In the genomic region with DNA sequence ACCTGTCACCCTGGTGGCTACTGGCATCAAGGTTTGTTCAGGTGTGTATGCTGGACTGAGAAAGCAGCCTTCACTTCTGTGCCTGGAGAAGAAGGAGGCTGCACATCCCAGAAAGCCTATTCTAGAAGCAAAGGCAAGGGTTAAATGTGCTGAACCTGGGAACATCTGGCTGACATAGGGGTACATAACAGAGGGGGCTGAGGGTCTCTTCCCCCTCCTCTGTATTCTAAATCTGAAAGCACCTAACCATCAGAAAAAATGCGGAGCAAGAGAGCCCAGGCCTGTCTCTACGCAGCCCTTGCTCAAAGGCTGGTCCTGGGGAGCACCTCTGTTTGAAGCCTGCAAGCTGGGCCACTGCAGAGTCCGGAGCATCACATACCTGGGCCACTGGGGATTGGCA, we compare ENCODE assay signal across 23 cellular contexts. TPM values are rescaled to one million over a fixed set of nuclear protein-coding genes. Genes with fewer than 3 reads are reported as not detected.
DNase-seq lines count a peak whose midpoint lies in the region; ATAC-seq and TF ChIP-seq lines count a peak whose summit lies in the region.
"Had no signal": no experiment of that assay in that cellular context is flagged by ENCODE, and none has a peak within 500 bp of the region (broad histone marks: within the 10 kb centered on the region; RNA-seq: fewer than 3 reads in every experiment).

No MANE protein-coding gene starts in this region.

- H3K27ac ChIP-seq in PC-3 (ENCODE audit: low read length): peak overlapping the region; percentile 93
- no peak overlapping the region for H3K27ac ChIP-seq in esophagus muscularis mucosa (replicated peaks in 1 of 4)
- no peak overlapping the region for H3K27ac ChIP-seq in left lung
- H3K27ac ChIP-seq: 22Rv1; BLaER1 treated with 17β-estradiol and CSF1 and Interleukin-3, amounts not matched to agents 10 nM and 100 nM had no signal

- 64% methylated on average over 3 of the region's 3 CpGs for WGBS in esophagus muscularis mucosa

- H3K9me3 ChIP-seq in PC-3 (ENCODE audit: low read length) (no peaks in the 10 kb centered on the region), esophagus muscularis mucosa (peaks cover 0 to 2% (median 0%) of the 10 kb centered on the region in 4 donors), left lung (peaks cover 0 to 7% of the 10 kb centered on the region in 2 donors)
- H3K9me3 ChIP-seq: BE2C had no signal

- H3K4me1 ChIP-seq in PC-3 (ENCODE audit: insufficient read depth, low read length): peaks cover 44% of the 10 kb centered on the region
- no peaks in the 10 kb centered on the region for H3K4me1 ChIP-seq in esophagus muscularis mucosa
- H3K4me1 ChIP-seq in left lung: no peaks in the 10 kb centered on the region
- H3K4me1 ChIP-seq: BE2C; BLaER1 treated with 17β-estradiol and CSF1 and Interleukin-3, amounts not matched to agents 10 nM and 100 nM had no signal

- H2AFZ ChIP-seq in PC-3 (ENCODE audit: low read length): no peak overlapping the region

- no peaks in the 10 kb centered on the region for H3K4me1 Mint-ChIP-seq in activated CD8-positive, alpha-beta memory T cell treated with anti-CD3 and anti-CD28 coated beads, Interleukin-2, amount 10 ng/mL, durations not matched to agents 7 days and 5 days
- H3K4me1 Mint-ChIP-seq: CD14-positive monocyte; CD8-positive, alpha-beta memory T cell; H9 had no signal

- no peak overlapping the region for H3K4me3 ChIP-seq in PC-3 (ENCODE audit: low read length)
- H3K4me3 ChIP-seq in esophagus muscularis mucosa: no peak overlapping the region
- no peak overlapping the region for H3K4me3 ChIP-seq in left lung
- H3K4me3 ChIP-seq: BLaER1 treated with 17β-estradiol and CSF1 and Interleukin-3, amounts not matched to agents 10 nM and 100 nM; GM12878 had no signal

- POLR2A ChIA-PET in PC-3 (lab: Charles Lee; ENCODE audit: unreplicated experiment): no interaction called here

- no peaks in the 10 kb centered on the region for H3K36me3 ChIP-seq in PC-3 (ENCODE audit: low read depth, low read length)
- no peaks in the 10 kb centered on the region for H3K36me3 ChIP-seq in esophagus muscularis mucosa
- H3K36me3 ChIP-seq in left lung: no peaks in the 10 kb centered on the region
- H3K36me3 ChIP-seq: BE2C; BLaER1 treated with 17β-estradiol and CSF1 and Interleukin-3, amounts not matched to agents 10 nM and 100 nM had no signal

- CTCF ChIA-PET in activated CD8-positive, alpha-beta memory T cell treated with anti-CD3 and anti-CD28 coated beads, Interleukin-2, amount 10 ng/mL, durations not matched to agents 7 days and 5 days (lab: Charles Lee): no interaction called here
- CTCF ChIA-PET in PC-3 (lab: Charles Lee): no interaction called here

- TF ChIP-seq CTCF in PC-3 (conservative IDR thresholded peaks at IDR 0.05; ENCODE audit: low read depth, low read length) (no peak), esophagus muscularis mucosa (IDR thresholded peaks at IDR 0.05) (no peak), left lung (IDR thresholded peaks at IDR 0.05) (no peak)

- intact Hi-C loops in PC-3 (cut with micrococcal nuclease) (loop anchor here (2.0 kb wide), 1 partner anchor 21 kb away; no protein-coding TSS in a partner anchor), esophagus muscularis mucosa (cut with DNase I) (no loop called here), left lung (cut with DNase I) (no loop called here)

- H3K27me3 ChIP-seq in PC-3 (ENCODE audit: low read length): no peaks in the 10 kb centered on the region
- peaks cover 0 to 10% (median 0%) of the 10 kb centered on the region in 4 donors for H3K27me3 ChIP-seq in esophagus muscularis mucosa
- H3K27me3 ChIP-seq in left lung: peaks cover 0 to 5% of the 10 kb centered on the region in 2 donors
- H3K27me3 ChIP-seq: BE2C; BLaER1 treated with 17β-estradiol and CSF1 and Interleukin-3, amounts not matched to agents 10 nM and 100 nM had no signal

- H3K9ac ChIP-seq in PC-3 (ENCODE audit: low read length): peak overlapping the region; percentile 54
- H3K9ac ChIP-seq: BLaER1 treated with 17β-estradiol and CSF1 and Interleukin-3, amounts not matched to agents 10 nM and 100 nM had no signal

- H3K79me2 ChIP-seq in PC-3 (ENCODE audit: low read length): no peaks in the 10 kb centered on the region

- no peak for TF ChIP-seq EP300 in esophagus muscularis mucosa (IDR thresholded peaks at IDR 0.05)

- no peaks in the 10 kb centered on the region for H3F3A ChIP-seq in PC-3 (ENCODE audit: low read length, unreplicated experiment)

- DNase-seq in activated CD8-positive, alpha-beta memory T cell treated with anti-CD3 and anti-CD28 coated beads, Interleukin-2, amount 10 ng/mL, durations not matched to agents 7 days and 5 days: peak; percentile 11
- DNase-seq in activated CD8-positive, alpha-beta memory T cell treated with anti-CD3 and anti-CD28 coated beads for 24 hours: no peak
- DNase-seq in PC-3 (no peak), esophagus muscularis mucosa (ENCODE audit: extremely low spot score) (peak; percentile 88), ureter (ENCODE audit: low spot score) (peak; percentile 4), NCI-H526 (lab: John Stamatoyannopoulos, UW) (no peak), left lung (no peak)
- DNase-seq: ACHN; AML-193; BE2C; CD4-positive, alpha-beta T cell; CD8-positive, alpha-beta memory T cell; DMS 273 treated with DMSO at 0.1 percent for 48 hours; DMS79; EL; GDM1; H9 had no signal

- TF ChIP-seq POLR2A in esophagus muscularis mucosa (IDR thresholded peaks at IDR 0.05; ENCODE audit: low read depth): no peak

- H3K36me3 Mint-ChIP-seq in activated CD8-positive, alpha-beta memory T cell treated with anti-CD3 and anti-CD28 coated beads, Interleukin-2, amount 10 ng/mL, durations not matched to agents 7 days and 5 days: no peaks in the 10 kb centered on the region
- H3K36me3 Mint-ChIP-seq: CD14-positive monocyte; CD8-positive, alpha-beta memory T cell had no signal

- H3K9me2 ChIP-seq in PC-3 (replicated peaks; ENCODE audit: low read length): no peaks in the 10 kb centered on the region

- H3K4me3 Mint-ChIP-seq in activated CD8-positive, alpha-beta memory T cell treated with anti-CD3 and anti-CD28 coated beads, Interleukin-2, amount 10 ng/mL, durations not matched to agents 7 days and 5 days: no peak overlapping the region
- H3K4me3 Mint-ChIP-seq: CD14-positive monocyte; CD4-positive, alpha-beta T cell; CD8-positive, alpha-beta memory T cell; H9 had no signal

- ATAC-seq in activated CD8-positive, alpha-beta memory T cell treated with anti-CD3 and anti-CD28 coated beads, Interleukin-2, amount 10 ng/mL, durations not matched to agents 7 days and 5 days: no peak
- ATAC-seq in PC-3 (no peak), left lung (no peak), GM18502 (IDR thresholded peaks at IDR 0.05; ENCODE audit: poor library complexity, unreplicated experiment) (no peak)
- ATAC-seq: GM12878, HCT116 had no signal

- H3K27me3 Mint-ChIP-seq in activated CD8-positive, alpha-beta memory T cell treated with anti-CD3 and anti-CD28 coated beads, Interleukin-2, amount 10 ng/mL, durations not matched to agents 7 days and 5 days: peaks cover 36% of the 10 kb centered on the region

- no peaks in the 10 kb centered on the region for H4K20me1 ChIP-seq in PC-3 (ENCODE audit: low read length)
- H4K20me1 ChIP-seq: BLaER1 treated with 17β-estradiol and CSF1 and Interleukin-3, amounts not matched to agents 10 nM and 100 nM had no signal

- BruUV-seq in PC-3 (replicated peaks; lab: Mats Ljungman, UMichigan): no TSS peak

- no peaks in the 10 kb centered on the region for H3K9me3 Mint-ChIP-seq in activated CD8-positive, alpha-beta memory T cell treated with anti-CD3 and anti-CD28 coated beads, Interleukin-2, amount 10 ng/mL, durations not matched to agents 7 days and 5 days (ENCODE audit: low read depth)
- H3K9me3 Mint-ChIP-seq: CD4-positive, alpha-beta T cell; H9 had no signal

- H3K27ac Mint-ChIP-seq in activated CD8-positive, alpha-beta memory T cell treated with anti-CD3 and anti-CD28 coated beads, Interleukin-2, amount 10 ng/mL, durations not matched to agents 7 days and 5 days: no peak overlapping the region
- H3K27ac Mint-ChIP-seq: CD14-positive monocyte; CD4-positive, alpha-beta T cell; CD8-positive, alpha-beta memory T cell; H9 had no signal

- peak overlapping the region; percentile 42 for H3K4me2 ChIP-seq in PC-3 (ENCODE audit: low read length)
- H3K4me2 ChIP-seq: BLaER1 treated with 17β-estradiol and CSF1 and Interleukin-3, amounts not matched to agents 10 nM and 100 nM had no signal

RNA-seq across cellular contexts. Expression of gene FSTL4, which starts 53.2 kb away (rescaled TPM):
- total RNA-seq in activated CD8-positive, alpha-beta memory T cell treated with anti-CD3 and anti-CD28 coated beads, Interleukin-2, amount 10 ng/mL, durations not matched to agents 7 days and 5 days: not detected
- total RNA-seq in PC-3 (2014; rRNA removed): 4.2 and 4.5 TPM in 2 replicates
- under 1 TPM in 3 of 4 donors, not detected in 1; 0.33 to 0.78 (median 0.34) TPM for total RNA-seq in esophagus muscularis mucosa
- 59.8 TPM for total RNA-seq in ureter
- total RNA-seq in left lung: 1 to 10 TPM; 1.1 to 2.9 TPM
- total RNA-seq: CD4-positive, alpha-beta T cell had no signal

Comparison
In these comparisons a context has a peak if more than half of its experiments do, and no peak if none do; other contexts are left out.
1. DNase-seq: peak in activated CD8-positive, alpha-beta memory T cell treated with anti-CD3 and anti-CD28 coated beads, Interleukin-2, amount 10 ng/mL, durations not matched to agents 7 days and 5 days (single experiment), esophagus muscularis mucosa (single experiment) and ureter (single experiment); none in activated CD8-positive, alpha-beta memory T cell treated with anti-CD3 and anti-CD28 coated beads for 24 hours (single experiment), PC-3 (single experiment), NCI-H526 (0 of 2) and left lung (0 of 2).
2. RNA of gene FSTL4, which starts 53.2 kb away (total RNA-seq): 59.8 TPM in ureter (single experiment); 4.2 to 4.5 TPM in PC-3, 1.1 to 2.9 TPM in left lung, 0.33 to 0.78 TPM in esophagus muscularis mucosa and not detected in activated CD8-positive, alpha-beta memory T cell treated with anti-CD3 and anti-CD28 coated beads, Interleukin-2, amount 10 ng/mL, durations not matched to agents 7 days and 5 days; every median in the first group is over 10 times any median in the second.